ENCODE assay signal across 1 cellular context in genomic region chr11:9615031-9615451, GRCh38.
TF ChIP-seq lines count a peak whose summit lies in the region.

No MANE protein-coding gene starts in this region.

TF ChIP-seq in GM12878, 131 proteins besides CTCF, POLR2A, EP300 and RAD21 (continued from another document):
- TF ChIP-seq ASH2L (IDR thresholded peaks at IDR 0.05; ENCODE audit: borderline replicate concordance, low read depth), result no peak
- peak; percentile 94 for TF ChIP-seq TBL1XR1 (IDR thresholded peaks at IDR 0.05; ENCODE audit: low read depth, low read length)
- no peak for TF ChIP-seq IRF3 (IDR thresholded peaks at IDR 0.05)
- TF ChIP-seq IKZF2 (IDR thresholded peaks at IDR 0.05), result peak; percentile 59 to 74; a peak in 3 of 4 replicates
- no peak for TF ChIP-seq USF2 (IDR thresholded peaks at IDR 0.05; ENCODE audit: borderline replicate concordance, low read depth, low read length)
- no peak for TF ChIP-seq SIX5 (IDR thresholded peaks at IDR 0.05; ENCODE audit: low read depth, low read length, severe bottlenecking)
- peak; percentile 27; the same call in 1 of the 2 replicates for TF ChIP-seq SMC3 (IDR thresholded peaks at IDR 0.05; ENCODE audit: borderline replicate concordance, low read length)
- TF ChIP-seq RUNX3 (IDR thresholded peaks at IDR 0.05; ENCODE audit: low read length), result peak; percentile 91
- TF ChIP-seq GATAD2B (conservative IDR thresholded peaks at IDR 0.05; ENCODE audit: low read depth), result 0 out of 2 replicates have a peak, but pooled peaks have one; percentile 37
- peak; percentile 64; the same call in 1 of the 2 replicates for TF ChIP-seq CBFB (IDR thresholded peaks at IDR 0.05; ENCODE audit: low read depth)
- TF ChIP-seq SKIL (IDR thresholded peaks at IDR 0.05; ENCODE audit: low read depth, poor library complexity, severe bottlenecking), result peak; percentile 65
- peak; percentile 59 for TF ChIP-seq CUX1 (IDR thresholded peaks at IDR 0.05; ENCODE audit: insufficient replicate concordance, low read depth, low read length)
- no peak for TF ChIP-seq BCLAF1 (IDR thresholded peaks at IDR 0.05)
- peak; percentile 31 for TF ChIP-seq JUNB (IDR thresholded peaks at IDR 0.05)
- peak; percentile 77 for TF ChIP-seq BCL11A (IDR thresholded peaks at IDR 0.05; ENCODE audit: low read depth, low read length)
- TF ChIP-seq ZNF24 (IDR thresholded peaks at IDR 0.05), result no peak
- peak; percentile 40; the same call in 1 of the 2 replicates for TF ChIP-seq ATF7 (IDR thresholded peaks at IDR 0.05; ENCODE audit: low read depth)
- TF ChIP-seq MTA2 (IDR thresholded peaks at IDR 0.05; ENCODE audit: low read depth), result peak; percentile 51; the same call in 1 of the 2 replicates
- TF ChIP-seq ELK1 (IDR thresholded peaks at IDR 0.05; ENCODE audit: low read depth, low read length), result no peak
- TF ChIP-seq YBX1 (IDR thresholded peaks at IDR 0.05), result no peak
- 0 out of 2 replicates have a peak, but pooled peaks have one; percentile 66 for TF ChIP-seq WRNIP1 (IDR thresholded peaks at IDR 0.05; ENCODE audit: borderline replicate concordance, low read depth, low read length)
- peak; percentile 73 for TF ChIP-seq RELB (IDR thresholded peaks at IDR 0.05; ENCODE audit: low read depth)
- TF ChIP-seq PAX8 (IDR thresholded peaks at IDR 0.05), result no peak
- TF ChIP-seq ZSCAN29 (IDR thresholded peaks at IDR 0.05), result no peak
- TF ChIP-seq PKNOX1 (IDR thresholded peaks at IDR 0.05), result no peak
- TF ChIP-seq ESRRA (IDR thresholded peaks at IDR 0.05; ENCODE audit: low read length), result no peak
- no peak for TF ChIP-seq FOXK2 (IDR thresholded peaks at IDR 0.05)
- 0 out of 2 replicates have a peak, but pooled peaks have one; percentile 46 for TF ChIP-seq STAT3 (IDR thresholded peaks at IDR 0.05; ENCODE audit: low read depth, low read length)
- TF ChIP-seq ZNF592 (IDR thresholded peaks at IDR 0.05), result no peak
- peak; percentile 41; the same call in 1 of the 2 replicates for TF ChIP-seq CREM (IDR thresholded peaks at IDR 0.05; ENCODE audit: low read depth)
